ENCODE assay signal across 17 cellular contexts in the genomic region with DNA sequence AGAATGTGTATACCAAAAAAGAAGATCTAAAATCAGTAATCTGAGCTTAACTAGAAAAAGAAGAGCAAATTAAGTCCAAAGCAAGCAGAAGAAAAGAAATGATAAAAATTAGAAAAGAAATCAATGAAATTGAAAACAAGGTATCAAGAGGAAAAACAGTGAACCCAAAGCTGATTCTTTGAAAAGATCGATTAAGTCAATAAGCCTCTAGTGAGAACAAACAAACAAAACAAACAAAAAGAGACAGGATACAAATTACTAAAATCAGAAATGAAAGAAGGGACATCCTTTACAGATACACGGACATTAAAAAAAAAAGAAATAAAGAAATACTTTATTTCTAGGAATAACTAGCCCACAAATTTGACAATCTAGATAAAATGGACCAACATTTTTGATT. TPM values are rescaled to one million over a fixed set of nuclear protein-coding genes. Genes with fewer than 3 reads are reported as not detected.
DNase-seq lines count a peak whose midpoint lies in the region; ATAC-seq and TF ChIP-seq lines count a peak whose summit lies in the region.
"Had no signal": no experiment of that assay in that cellular context is flagged by ENCODE, and none has a peak within 500 bp of the region (broad histone marks: within the 10 kb centered on the region; RNA-seq: fewer than 3 reads in every experiment).

No MANE protein-coding gene starts in this region.

- no peaks in the 10 kb centered on the region for H3K27me3 ChIP-seq in right lobe of liver
- H3K27me3 ChIP-seq: BLaER1 had no signal

- no peak overlapping the region for H3K27ac ChIP-seq in right lobe of liver
- H3K27ac ChIP-seq: 22Rv1, BLaER1, C4-2B, GM23248 had no signal

- intact Hi-C loops in right lobe of liver (cut with DNase I) = no loop called here

- 26% methylated on average over 2 of the region's 2 CpGs for WGBS in right lobe of liver (ENCODE audit: insufficient coverage, low coverage, low lambda C conversion rate, missing lambda C conversion rate)

- H3K4me1 ChIP-seq in right lobe of liver = peaks cover 0 to 9% (median 4%) of the 10 kb centered on the region in 4 donors
- H3K4me1 ChIP-seq: BLaER1, Caco-2 had no signal

- no peak for TF ChIP-seq POLR2A in right lobe of liver (IDR thresholded peaks at IDR 0.05)

- TF ChIP-seq CTCF in right lobe of liver (IDR thresholded peaks at IDR 0.05) = no peak

- H3K4me3 ChIP-seq in right lobe of liver = peak overlapping the region in 1 of 3 donors; percentile 9
- H3K4me3 ChIP-seq: BLaER1, GM23248 had no signal

- DNase-seq in DMS53 (lab: John Stamatoyannopoulos, UW) (peak; percentile 65), DMS53 treated with DMSO at 0.1 percent for 48 hours (lab: John Stamatoyannopoulos, UW; ENCODE audit: unreplicated experiment) (no peak), left lobe of liver (ENCODE audit: low spot score) (no peak), right lobe of liver (no peak), SHP77 (lab: John Stamatoyannopoulos, UW) (no peak), NCI-H1092 (lab: John Stamatoyannopoulos, UW) (no peak)
- DNase-seq: Caco-2; CD4-positive, CD25-positive, alpha-beta regulatory T cell; CD8-positive, alpha-beta T cell; DMS153; DMS79 treated with DMSO at 0.1 percent for 48 hours; GM23248; H7; HCEC 1CT had no signal

- no peaks in the 10 kb centered on the region for H3K36me3 ChIP-seq in right lobe of liver
- H3K36me3 ChIP-seq: BLaER1 had no signal

- ATAC-seq in left lobe of liver (peak; percentile 40), right lobe of liver (peak; percentile 36 to 67 (median 55))
- ATAC-seq: CD8-positive, alpha-beta T cell had no signal

- H3K9me3 ChIP-seq in right lobe of liver = no peaks in the 10 kb centered on the region
- H3K9me3 ChIP-seq: BLaER1, Caco-2 had no signal

RNA-seq across cellular contexts. Expression of a gene that starts 12.9 kb away (rescaled TPM):
- total RNA-seq in left lobe of liver (not detected), right lobe of liver (under 1 TPM in 4 of 6 experiments, not detected in 2; 0.09 to 0.37 (median 0.11) TPM)
- total RNA-seq: Caco-2, GM23248 had no signal

RNA-seq across cellular contexts. Expression of a gene that starts 58.4 kb away (rescaled TPM):
- 73.5 TPM for total RNA-seq in left lobe of liver
- total RNA-seq in right lobe of liver = 10 to 100 TPM; 30.6 to 75.2 (median 57.8) TPM

RNA-seq across cellular contexts. Expression of a gene that starts 58.5 kb away (rescaled TPM):
- total RNA-seq in left lobe of liver = 1.6 TPM
- total RNA-seq in right lobe of liver = 1 to 10 TPM in 4 of 6 experiments, under 1 TPM in 2; 0.72 to 3.2 (median 2.1) TPM
